Comparison of ENCODE assay signal across 8 cellular contexts in the genomic region with DNA sequence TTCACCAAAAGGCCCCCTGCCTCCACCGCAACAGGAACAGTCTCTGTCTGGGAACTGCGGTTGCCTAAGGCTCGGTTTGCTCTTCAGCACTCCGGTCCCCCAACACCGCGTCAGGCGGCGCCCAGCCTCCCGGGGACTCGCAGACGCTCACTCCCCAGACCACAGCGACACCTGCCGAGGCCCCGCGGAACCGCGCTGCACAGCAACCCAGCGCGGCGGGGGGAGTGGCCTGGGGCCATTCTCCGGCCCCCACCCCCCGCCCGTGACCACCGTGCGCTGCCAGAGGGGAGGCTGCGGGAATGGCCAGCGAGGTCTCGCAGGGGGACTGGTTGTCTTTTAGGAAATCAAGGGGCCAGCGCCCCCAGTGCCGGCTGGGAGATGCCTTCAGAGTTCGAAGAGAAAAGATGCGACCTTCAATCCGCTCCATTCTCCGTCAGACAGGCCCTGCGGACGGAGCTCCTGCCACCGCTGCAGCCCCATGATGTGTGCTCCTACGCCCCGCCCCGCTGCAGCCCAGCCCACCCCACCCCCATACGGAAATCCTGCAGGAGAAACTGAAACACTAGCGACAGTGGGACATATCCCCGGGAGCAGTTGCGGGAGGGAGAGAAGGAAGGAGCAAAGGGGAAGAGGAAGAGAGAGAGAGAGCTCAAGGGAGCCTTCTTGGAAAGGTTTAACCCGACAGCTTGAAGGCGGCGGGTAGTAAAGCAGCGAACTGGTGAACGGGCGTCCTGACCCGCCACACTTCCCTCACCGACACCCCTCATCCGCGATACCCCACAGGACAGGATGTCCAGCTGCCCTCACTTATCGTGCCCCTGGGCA.
A peak's percentile ranks its signal among the peaks of the same experiment; 100 is the strongest.
DNase-seq lines count a peak whose midpoint lies in the region; ATAC-seq and TF ChIP-seq lines count a peak whose summit lies in the region.

No MANE protein-coding gene starts in this region.

- H3K27ac ChIP-seq in coronary artery (peak overlapping the region; percentile 68 to 92), left lung (peak overlapping the region; percentile 80 to 82)

- intact Hi-C loops in activated CD4-positive, alpha-beta T cell treated with anti-CD3 and anti-CD28 coated beads, Interleukin-2, amount 10 ng/mL, durations not matched to agents 24 days and 14 days (cut with micrococcal nuclease) = loop anchor here (10.0 kb wide), 1 partner anchor 828 kb away; no protein-coding TSS in a partner anchor
- intact Hi-C loops in left lung (cut with DNase I) = no loop called here

- H3K9me3 ChIP-seq in left lung = no peaks in the 10 kb centered on the region

- H3K4me1 Mint-ChIP-seq in activated CD4-positive, alpha-beta T cell treated with anti-CD3 and anti-CD28 coated beads, Interleukin-2, amount 10 ng/mL, durations not matched to agents 24 days and 14 days = peaks cover 10% of the 10 kb centered on the region

- H3K4me1 ChIP-seq in left lung = peaks cover 5 to 11% of the 10 kb centered on the region in 2 donors

- peaks cover 43% of the 10 kb centered on the region for H3K27me3 Mint-ChIP-seq in activated CD4-positive, alpha-beta T cell treated with anti-CD3 and anti-CD28 coated beads, Interleukin-2, amount 10 ng/mL, durations not matched to agents 24 days and 14 days

- no peaks in the 10 kb centered on the region for H3K36me3 ChIP-seq in left lung

- H3K27ac Mint-ChIP-seq in activated CD4-positive, alpha-beta T cell treated with anti-CD3 and anti-CD28 coated beads, Interleukin-2, amount 10 ng/mL, durations not matched to agents 24 days and 14 days = no peak overlapping the region

- H3K4me3 ChIP-seq in coronary artery = peak overlapping the region; percentile 86
- peak overlapping the region; percentile 36 to 57 for H3K4me3 ChIP-seq in left lung

- DNase-seq in AG08396 (ENCODE audit: low spot score) = peak; percentile 92
- peak; percentile 89 for DNase-seq in NCI-H345 (lab: John Stamatoyannopoulos, UW)
- peak; percentile 94 for DNase-seq in activated CD4-positive, alpha-beta T cell treated with anti-CD3 and anti-CD28 coated beads, Interleukin-2, amount 10 ng/mL, durations not matched to agents 24 days and 14 days
- peak; percentile 92 for DNase-seq in coronary artery (ENCODE audit: low spot score)
- peak; percentile 92 to 95 for DNase-seq in left lung
- DNase-seq in stimulated activated CD4-positive, alpha-beta T cell treated with anti-CD3 and anti-CD28 coated beads, Interleukin-2, amount 100 ng/mL, for 24 hours = peak; percentile 87 to 91

- peak overlapping the region; percentile 78 for H3K4me3 Mint-ChIP-seq in activated CD4-positive, alpha-beta T cell treated with anti-CD3 and anti-CD28 coated beads, Interleukin-2, amount 10 ng/mL, durations not matched to agents 24 days and 14 days

- peak; percentile 93 for TF ChIP-seq CTCF in coronary artery (IDR thresholded peaks at IDR 0.05)
- TF ChIP-seq CTCF in left lung (IDR thresholded peaks at IDR 0.05) = peak; percentile 93 to 97

- ATAC-seq in GM18873 (IDR thresholded peaks at IDR 0.05; ENCODE audit: low FRiP score, unreplicated experiment) = peak; percentile 86
- peak; percentile 99 for ATAC-seq in HG03159 (IDR thresholded peaks at IDR 0.05; ENCODE audit: unreplicated experiment)
- peak; percentile 100 for ATAC-seq in left lung

- peaks cover 0 to 21% of the 10 kb centered on the region in 2 donors for H3K27me3 ChIP-seq in left lung

- H3K36me3 Mint-ChIP-seq in activated CD4-positive, alpha-beta T cell treated with anti-CD3 and anti-CD28 coated beads, Interleukin-2, amount 10 ng/mL, durations not matched to agents 24 days and 14 days (ENCODE audit: low read depth) = no peaks in the 10 kb centered on the region

- H3K9me3 Mint-ChIP-seq in activated CD4-positive, alpha-beta T cell treated with anti-CD3 and anti-CD28 coated beads, Interleukin-2, amount 10 ng/mL, durations not matched to agents 24 days and 14 days = peaks cover 4% of the 10 kb centered on the region

Comparison
In these comparisons a context has a peak if more than half of its experiments do, and no peak if none do; other contexts are left out.
1. Peak in every context shown above with its lines: DNase-seq, ATAC-seq, H3K4me3 ChIP-seq and H3K27ac ChIP-seq.